ENCODE assay signal across 8 cellular contexts in the genomic region with DNA sequence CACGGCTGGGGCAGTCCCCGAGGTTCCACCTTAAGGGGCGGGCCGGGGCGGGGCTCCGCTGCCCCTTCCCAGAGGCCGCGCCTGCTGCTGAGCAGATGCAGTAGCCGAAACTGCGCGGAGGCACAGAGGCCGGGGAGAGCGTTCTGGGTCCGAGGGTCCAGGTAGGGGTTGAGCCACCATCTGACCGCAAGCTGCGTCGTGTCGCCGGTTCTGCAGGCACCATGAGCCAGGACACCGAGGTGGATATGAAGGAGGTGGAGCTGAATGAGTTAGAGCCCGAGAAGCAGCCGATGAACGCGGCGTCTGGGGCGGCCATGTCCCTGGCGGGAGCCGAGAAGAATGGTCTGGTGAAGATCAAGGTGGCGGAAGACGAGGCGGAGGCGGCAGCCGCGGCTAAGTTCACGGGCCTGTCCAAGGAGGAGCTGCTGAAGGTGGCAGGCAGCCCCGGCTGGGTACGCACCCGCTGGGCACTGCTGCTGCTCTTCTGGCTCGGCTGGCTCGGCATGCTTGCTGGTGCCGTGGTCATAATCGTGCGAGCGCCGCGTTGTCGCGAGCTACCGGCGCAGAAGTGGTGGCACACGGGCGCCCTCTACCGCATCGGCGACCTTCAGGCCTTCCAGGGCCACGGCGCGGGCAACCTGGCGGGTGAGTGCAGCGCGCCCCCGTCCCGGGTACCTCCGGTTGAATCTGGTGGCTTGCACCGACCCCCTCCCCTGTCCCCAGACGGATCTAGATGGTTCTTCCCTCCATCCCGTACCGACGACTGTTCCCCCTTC. TPM values are rescaled to one million over a fixed set of nuclear protein-coding genes. Genes with fewer than 3 reads are reported as not detected.
DNase-seq lines count a peak whose midpoint lies in the region; ATAC-seq and TF ChIP-seq lines count a peak whose summit lies in the region.

SLC3A2 (plus strand) TSS at position 94 of the 776 bp plus-strand sequence; CDS start at position 222, 128 bp downstream.

- H3K36me3 ChIP-seq in DOHH2 (ENCODE audit: control insufficient read depth, low read length) = peaks cover 83% of the 10 kb centered on the region

- TF ChIP-seq CTCF in DOHH2 (IDR thresholded peaks at IDR 0.05; ENCODE audit: low read depth, low read length, poor library complexity, severe bottlenecking) (peak; percentile 84), nephron (IDR thresholded peaks at IDR 0.05; ENCODE audit: unreplicated experiment in 3 of 3) (peak; percentile 50 to 79 (median 53))

- peak within 1 kb of the TSS; percentile 99 for H3K4me2 ChIP-seq in DOHH2 (ENCODE audit: low read length)

- H3K27ac ChIP-seq in DOHH2 (ENCODE audit: low read depth, low read length) = peak within 1 kb of the TSS; percentile 69

- DNase-seq in Jurkat, Clone E6-1 (ENCODE audit: low read depth, low spot score) = peak; percentile 73
- DNase-seq in RPMI7951 (ENCODE audit: low read depth) (peak; percentile 86), fibroblast of peridontal ligament (ENCODE audit: extremely low read depth) (peak; percentile 81)
- peak; percentile 90 to 92 for DNase-seq in stimulated activated naive CD8-positive, alpha-beta T cell treated with anti-CD3 and anti-CD28 coated beads, Interleukin-15, amount 100 ng/mL, for 72 hours

- H4K20me1 ChIP-seq in DOHH2 (ENCODE audit: control insufficient read depth, insufficient read depth, low read depth, low read length) = peaks cover 11% of the 10 kb centered on the region

- H3K4me3 Mint-ChIP-seq in activated T-helper 17 cell treated with anti-CD3 and anti-CD28 coated beads, Interleukin-2, amount 50 U/mL, for 72 hours = peak within 1 kb of the TSS; percentile 99
- peak within 1 kb of the TSS; percentile 99 to 100 (median 100) for H3K4me3 Mint-ChIP-seq in nephron
- peak within 1 kb of the TSS; percentile 94 for H3K4me3 Mint-ChIP-seq in stimulated activated naive CD8-positive, alpha-beta T cell treated with anti-CD3 and anti-CD28 coated beads, Interleukin-15, amount 100 ng/mL, for 72 hours

- H3K27ac Mint-ChIP-seq in activated T-helper 17 cell treated with anti-CD3 and anti-CD28 coated beads, Interleukin-2, amount 50 U/mL, for 72 hours = peak within 1 kb of the TSS; percentile 99
- peak within 1 kb of the TSS; percentile 99 to 100 (median 99) for H3K27ac Mint-ChIP-seq in nephron
- H3K27ac Mint-ChIP-seq in stimulated activated naive CD8-positive, alpha-beta T cell treated with anti-CD3 and anti-CD28 coated beads, Interleukin-15, amount 100 ng/mL, for 72 hours = peak within 1 kb of the TSS; percentile 100

- peak; percentile 70 for ATAC-seq in GM21576 (IDR thresholded peaks at IDR 0.05; ENCODE audit: unreplicated experiment)
- ATAC-seq in activated T-helper 17 cell treated with anti-CD3 and anti-CD28 coated beads, Interleukin-2, amount 50 U/mL, for 72 hours (replicated peaks) = peak; percentile 81
- peak; percentile 85 for ATAC-seq in stimulated activated naive CD8-positive, alpha-beta T cell treated with anti-CD3 and anti-CD28 coated beads, Interleukin-15, amount 100 ng/mL, for 72 hours

- H3K36me3 Mint-ChIP-seq in activated T-helper 17 cell treated with anti-CD3 and anti-CD28 coated beads, Interleukin-2, amount 50 U/mL, for 72 hours (ENCODE audit: low read depth) = peaks cover 76% of the 10 kb centered on the region
- H3K36me3 Mint-ChIP-seq in nephron (ENCODE audit: low read depth) = peaks cover 52% of the 10 kb centered on the region

- peaks cover 32% of the 10 kb centered on the region for H3K4me1 Mint-ChIP-seq in activated T-helper 17 cell treated with anti-CD3 and anti-CD28 coated beads, Interleukin-2, amount 50 U/mL, for 72 hours
- H3K4me1 Mint-ChIP-seq in nephron = peaks cover 52% of the 10 kb centered on the region
- peaks cover 58% of the 10 kb centered on the region for H3K4me1 Mint-ChIP-seq in stimulated activated naive CD8-positive, alpha-beta T cell treated with anti-CD3 and anti-CD28 coated beads, Interleukin-15, amount 100 ng/mL, for 72 hours

- H3K9me3 Mint-ChIP-seq in activated T-helper 17 cell treated with anti-CD3 and anti-CD28 coated beads, Interleukin-2, amount 50 U/mL, for 72 hours = no peaks in the 10 kb centered on the region
- H3K9me3 Mint-ChIP-seq in nephron = no peaks in the 10 kb centered on the region
- no peaks in the 10 kb centered on the region for H3K9me3 Mint-ChIP-seq in stimulated activated naive CD8-positive, alpha-beta T cell treated with anti-CD3 and anti-CD28 coated beads, Interleukin-15, amount 100 ng/mL, for 72 hours

- H3K4me3 ChIP-seq in DOHH2 (ENCODE audit: low read length) = peak within 1 kb of the TSS; percentile 92
- H3K4me3 ChIP-seq in Jurkat, Clone E6-1 (ENCODE audit: low read length) = peak within 1 kb of the TSS; percentile 96

- H3K9me2 ChIP-seq in DOHH2 (replicated peaks; ENCODE audit: control insufficient read depth, low read length) = no peaks in the 10 kb centered on the region

- no peaks in the 10 kb centered on the region for H3K27me3 ChIP-seq in DOHH2 (ENCODE audit: control insufficient read depth, low read length)

- peaks cover 30% of the 10 kb centered on the region for H3K4me1 ChIP-seq in DOHH2 (ENCODE audit: control insufficient read depth, low read length)

- no peaks in the 10 kb centered on the region for H3K27me3 Mint-ChIP-seq in activated T-helper 17 cell treated with anti-CD3 and anti-CD28 coated beads, Interleukin-2, amount 50 U/mL, for 72 hours
- no peaks in the 10 kb centered on the region for H3K27me3 Mint-ChIP-seq in nephron (ENCODE audit: low read depth)
- no peaks in the 10 kb centered on the region for H3K27me3 Mint-ChIP-seq in stimulated activated naive CD8-positive, alpha-beta T cell treated with anti-CD3 and anti-CD28 coated beads, Interleukin-15, amount 100 ng/mL, for 72 hours

- H3K79me2 ChIP-seq in DOHH2 (ENCODE audit: control insufficient read depth, low read length) = peaks cover 84% of the 10 kb centered on the region

- H3K9me3 ChIP-seq in DOHH2 (ENCODE audit: control insufficient read depth, insufficient read depth, low read length) = no peaks in the 10 kb centered on the region

- H3F3A ChIP-seq in DOHH2 (ENCODE audit: control insufficient read depth, insufficient read depth) = peaks cover 27% of the 10 kb centered on the region

RNA-seq across cellular contexts. Expression of gene SLC3A2, which starts in this region (rescaled TPM):
- 237 TPM for polyA plus RNA-seq in Jurkat, Clone E6-1 (2012; ENCODE audit: insufficient read depth, insufficient read length)
- total RNA-seq in RPMI7951 (2014; rRNA removed; shearing (Covaris generic)) = 85.2 and 94.7 TPM in 2 replicates
- 100 to 1,000 TPM; 176 to 287 TPM for total RNA-seq in activated T-helper 17 cell treated with anti-CD3 and anti-CD28 coated beads, Interleukin-2, amount 50 U/mL, for 72 hours

Comparison
In these comparisons a context has a peak if more than half of its experiments do, and no peak if none do; other contexts are left out.
1. Peak in every context shown above with its lines: DNase-seq, ATAC-seq, H3K4me3 ChIP-seq and H3K27ac ChIP-seq.